ENCODE assay signal across 9 cellular contexts in the genomic region with DNA sequence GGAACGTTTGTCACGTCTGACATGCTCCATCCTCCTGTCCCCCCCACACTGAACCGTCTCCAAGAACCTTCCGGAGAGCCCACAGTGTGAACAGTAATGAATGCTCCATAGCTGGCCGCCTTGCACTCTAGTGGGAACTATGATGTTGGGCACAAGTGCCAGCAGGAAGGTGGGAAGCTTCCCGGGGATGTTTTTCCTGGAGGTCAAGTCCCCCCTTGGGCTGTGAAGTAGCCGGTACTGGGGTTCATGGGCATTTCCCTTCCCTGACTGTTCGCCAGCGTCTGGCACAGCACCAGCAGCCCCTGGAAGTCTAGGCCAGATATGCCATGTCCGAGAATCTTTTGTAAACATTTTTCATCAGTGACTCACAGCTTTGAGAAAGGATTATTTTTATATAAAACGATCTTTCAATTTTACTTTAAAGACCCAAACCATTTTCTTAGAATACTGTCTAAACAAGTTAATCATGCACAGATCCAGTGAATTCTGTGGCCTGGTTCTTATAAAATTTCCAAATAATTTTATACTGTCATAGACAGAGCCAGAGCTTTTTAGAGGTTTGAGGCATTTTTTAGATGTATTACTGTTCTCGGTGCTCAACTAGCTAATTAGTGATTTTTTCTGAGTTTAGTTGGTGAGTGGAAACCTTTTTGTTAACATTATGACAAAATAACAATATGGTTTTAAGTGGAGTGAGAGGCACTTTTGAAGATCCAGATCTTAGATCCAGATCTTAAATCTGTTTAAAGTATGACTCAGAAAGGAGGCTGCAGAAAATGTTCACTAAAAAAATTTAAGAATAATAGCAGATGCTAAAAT. TPM values are rescaled to one million over a fixed set of nuclear protein-coding genes. Genes with fewer than 3 reads are reported as not detected.
DNase-seq lines count a peak whose midpoint lies in the region; ATAC-seq and TF ChIP-seq lines count a peak whose summit lies in the region.
"Had no signal": no experiment of that assay in that cellular context is flagged by ENCODE, and none has a peak within 500 bp of the region (broad histone marks: within the 10 kb centered on the region; RNA-seq: fewer than 3 reads in every experiment).

No MANE protein-coding gene starts in this region.

- H3K4me3 ChIP-seq in transverse colon, result peak overlapping the region in 1 of 4 donors; percentile 9

- no peak overlapping the region for H3K27ac Mint-ChIP-seq in activated CD8-positive, alpha-beta memory T cell treated with anti-CD3 and anti-CD28 coated beads, Interleukin-2, amount 10 ng/mL, durations not matched to agents 7 days and 5 days

- no peak overlapping the region for H3K4me3 Mint-ChIP-seq in activated CD8-positive, alpha-beta memory T cell treated with anti-CD3 and anti-CD28 coated beads, Interleukin-2, amount 10 ng/mL, durations not matched to agents 7 days and 5 days

- ATAC-seq in activated CD8-positive, alpha-beta memory T cell treated with anti-CD3 and anti-CD28 coated beads, Interleukin-2, amount 10 ng/mL, durations not matched to agents 7 days and 5 days, result no peak
- no peak for ATAC-seq in HG03565 (IDR thresholded peaks at IDR 0.05; ENCODE audit: unreplicated experiment)

- 45 to 54% methylated on average over 3 to 12 of the region's 12 CpGs for WGBS in transverse colon (ENCODE audit: low coverage in 1 of 2), 2 donors

- TF ChIP-seq POLR2A in transverse colon (IDR thresholded peaks at IDR 0.05), result no peak

- H3K36me3 ChIP-seq in transverse colon, result no peaks in the 10 kb centered on the region

- no peaks in the 10 kb centered on the region for H3K27me3 ChIP-seq in transverse colon

- peaks cover 14 to 93% (median 59%) of the 10 kb centered on the region in 4 donors for H3K4me1 ChIP-seq in transverse colon

- intact Hi-C loops in transverse colon (cut with DNase I; ENCODE audit: low total_unique reads), result loop anchor here (5.0 kb wide), 1 partner anchor 64 kb away; no protein-coding TSS in a partner anchor

- H3K4me1 Mint-ChIP-seq in activated CD8-positive, alpha-beta memory T cell treated with anti-CD3 and anti-CD28 coated beads, Interleukin-2, amount 10 ng/mL, durations not matched to agents 7 days and 5 days, result peaks cover 9% of the 10 kb centered on the region

- no peak for TF ChIP-seq EP300 in transverse colon (IDR thresholded peaks at IDR 0.05; ENCODE audit: low read depth)

- no peaks in the 10 kb centered on the region for H3K9me3 Mint-ChIP-seq in activated CD8-positive, alpha-beta memory T cell treated with anti-CD3 and anti-CD28 coated beads, Interleukin-2, amount 10 ng/mL, durations not matched to agents 7 days and 5 days (ENCODE audit: low read depth)

- no peaks in the 10 kb centered on the region for H3K36me3 Mint-ChIP-seq in activated CD8-positive, alpha-beta memory T cell treated with anti-CD3 and anti-CD28 coated beads, Interleukin-2, amount 10 ng/mL, durations not matched to agents 7 days and 5 days

- H3K27me3 Mint-ChIP-seq in activated CD8-positive, alpha-beta memory T cell treated with anti-CD3 and anti-CD28 coated beads, Interleukin-2, amount 10 ng/mL, durations not matched to agents 7 days and 5 days, result no peaks in the 10 kb centered on the region

- TF ChIP-seq CTCF in transverse colon (IDR thresholded peaks at IDR 0.05), result no peak

- CTCF ChIA-PET in activated CD8-positive, alpha-beta memory T cell treated with anti-CD3 and anti-CD28 coated beads, Interleukin-2, amount 10 ng/mL, durations not matched to agents 7 days and 5 days (lab: Charles Lee), result interaction anchor here (0.6 kb wide), 1 partner anchor 610 kb away, joined by 3 read pairs; no protein-coding TSS in a partner anchor

- H3K9me3 ChIP-seq in transverse colon, result no peaks in the 10 kb centered on the region

- in situ Hi-C loops in transverse colon (cut with MboI; ENCODE audit: low pct_ligation_motif_present in 1 of 4, low pct_unique_long_range_greater_than_20kb in 1 of 4, low sequenced_read_pairs in 3 of 4), result no loop called here

- peak overlapping the region; percentile 94 to 99 (median 97) for H3K27ac ChIP-seq in transverse colon

- DNase-seq in NCI-H226, result peak; percentile 92
- peak; percentile 84 for DNase-seq in dermis blood vessel endothelial cell
- DNase-seq in lung microvascular endothelial cell (ENCODE audit: low read depth in 2 of 2), result peak; percentile 38 to 79
- DNase-seq in transverse colon, result no peak
- no peak for DNase-seq in activated CD4-positive, CD25-positive, alpha-beta regulatory T cell (lab: John Stamatoyannopoulos, UW)
- DNase-seq in activated CD8-positive, alpha-beta memory T cell treated with anti-CD3 and anti-CD28 coated beads, Interleukin-2, amount 10 ng/mL, durations not matched to agents 7 days and 5 days, result no peak
- DNase-seq in NCI-H2107 (lab: John Stamatoyannopoulos, UW), result no peak

RNA-seq across cellular contexts. Expression of a gene that starts 11.6 kb away (rescaled TPM):
- total RNA-seq in dermis blood vessel endothelial cell (42.5 and 68.7 TPM in 2 replicates), lung microvascular endothelial cell (19.8 and 20.4 TPM in 2 replicates), transverse colon (10 to 100 TPM; 66.9 to 97.1 (median 81.8) TPM)
- 10 to 100 TPM; 34.0 to 36.2 TPM for total RNA-seq in activated CD8-positive, alpha-beta memory T cell treated with anti-CD3 and anti-CD28 coated beads, Interleukin-2, amount 10 ng/mL, durations not matched to agents 7 days and 5 days

RNA-seq across cellular contexts. Expression of a gene that starts 49.9 kb away (rescaled TPM):
- total RNA-seq in dermis blood vessel endothelial cell (not detected in 2 replicates), lung microvascular endothelial cell (not detected in 2 replicates), transverse colon (not detected)
- not detected for total RNA-seq in activated CD8-positive, alpha-beta memory T cell treated with anti-CD3 and anti-CD28 coated beads, Interleukin-2, amount 10 ng/mL, durations not matched to agents 7 days and 5 days
- total RNA-seq: dermis microvascular lymphatic vessel endothelial cell had no signal

Comparison
In these comparisons a context has a peak if more than half of its experiments do, and no peak if none do; other contexts are left out.
1. DNase-seq: peak in NCI-H226 (single experiment), dermis blood vessel endothelial cell (single experiment) and lung microvascular endothelial cell (2 of 2); none in transverse colon (single experiment), activated CD4-positive, CD25-positive, alpha-beta regulatory T cell (0 of 4), activated CD8-positive, alpha-beta memory T cell treated with anti-CD3 and anti-CD28 coated beads, Interleukin-2, amount 10 ng/mL, durations not matched to agents 7 days and 5 days (single experiment) and NCI-H2107 (single experiment).